8 cellular contexts compared by ENCODE assay signal in genomic region chr6:37818536-37819176, GRCh38. TPM values are rescaled to one million over a fixed set of nuclear protein-coding genes. Genes with fewer than 3 reads are reported as not detected.
DNase-seq lines count a peak whose midpoint lies in the region; ATAC-seq and TF ChIP-seq lines count a peak whose summit lies in the region.

No MANE protein-coding gene starts in this region.

- H3K4me1 ChIP-seq in PC-9 (replicated peaks; ENCODE audit: insufficient read depth) (peaks cover 24% of the 10 kb centered on the region), stomach (peaks cover 30 to 50% (median 45%) of the 10 kb centered on the region in 4 donors)

- BruUV-seq in PC-9 (replicated peaks; lab: Mats Ljungman, UMichigan) = TSS peak; percentile 87

- H3F3A ChIP-seq in PC-9 (ENCODE audit: insufficient read depth, low read depth) (0 out of 2 replicates have a peak, but pooled peaks cover 3% of the 10 kb centered on the region), neural cell (ENCODE audit: insufficient read depth, low read length, poor library complexity, severe bottlenecking) (no peaks in the 10 kb centered on the region)

- TF ChIP-seq POLR2A in stomach (IDR thresholded peaks at IDR 0.05) = peak in 2 of 4 donors; percentile 52 to 79

- TF ChIP-seq RAD21 in neural cell (conservative IDR thresholded peaks at IDR 0.05) = no peak

- intact Hi-C loops in PC-9 (cut with micrococcal nuclease; ENCODE audit: unreplicated experiment) (loop anchor here (1.0 to 2.0 kb wide), 2 partner anchors 27 to 316 kb away; no protein-coding TSS in a partner anchor), stomach (cut with DNase I; ENCODE audit: low total_unique reads) (no loop called here)
- intact Hi-C loops in activated T-helper 2 cell treated with anti-CD3 and anti-CD28 coated beads, Interferon-gamma antibody, Interleukin-2, Interleukin-4, amounts not matched to agents 10 μg/mL and 5 μg/mL and 100 μg/mL, durations not matched to agents 14 hours and 24 hours and 36 hours (cut with micrococcal nuclease) = loop anchor here (2.0 to 5.0 kb wide), 3 partner anchors 48 to 169 kb away; no protein-coding TSS in a partner anchor

- peaks cover 32 to 37% (median 34%) of the 10 kb centered on the region in 3 donors for H3K4me1 Mint-ChIP-seq in IgD-negative memory B cell
- peaks cover 42% of the 10 kb centered on the region for H3K4me1 Mint-ChIP-seq in activated T-helper 2 cell treated with anti-CD3 and anti-CD28 coated beads, Interferon-gamma antibody, Interleukin-2, Interleukin-4, amounts not matched to agents 10 μg/mL and 5 μg/mL and 100 μg/mL, durations not matched to agents 14 hours and 24 hours and 36 hours (ENCODE audit: low read depth)

- peak overlapping the region; percentile 98 for H3K9ac ChIP-seq in neural cell (ENCODE audit: low read length)

- H2AFZ ChIP-seq in PC-9 (peak overlapping the region; percentile 88), neural cell (ENCODE audit: low read depth, low read length) (peak overlapping the region; percentile 88)

- H3K4me2 ChIP-seq in PC-9 (peak overlapping the region; percentile 92), neural cell (ENCODE audit: low read length) (peak overlapping the region; percentile 92)

- CTCF ChIA-PET in PC-9 (lab: Charles Lee) = interaction anchor here (0.5 to 1.5 kb wide), 4 partner anchors 10 to 81 kb away, joined by 3 to 15 read pairs (median 6); no protein-coding TSS in a partner anchor

- peak overlapping the region; percentile 66 for H3K27ac ChIP-seq in PC-9
- H3K27ac ChIP-seq in neural cell (ENCODE audit: low read length) = peak overlapping the region; percentile 98
- peak overlapping the region; percentile 95 to 100 (median 99) for H3K27ac ChIP-seq in stomach

- H3K4me3 ChIP-seq in PC-9 = peak overlapping the region; percentile 94
- peak overlapping the region; percentile 85 for H3K4me3 ChIP-seq in neural cell (ENCODE audit: low read length)
- H3K4me3 ChIP-seq in stomach = peak overlapping the region; percentile 90 to 96 (median 94)

- no peaks in the 10 kb centered on the region for H3K27me3 ChIP-seq in PC-9 (ENCODE audit: insufficient read depth, low read depth)
- H3K27me3 ChIP-seq in neural cell (ENCODE audit: insufficient read depth, low read depth, low read length) = no peaks in the 10 kb centered on the region
- H3K27me3 ChIP-seq in stomach = no peaks in the 10 kb centered on the region

- no peak for TF ChIP-seq CTCF in PC-9 (conservative IDR thresholded peaks at IDR 0.05)
- TF ChIP-seq CTCF in neural cell (IDR thresholded peaks at IDR 0.05; ENCODE audit: poor library complexity, severe bottlenecking) = no peak
- peak in 1 of 7 experiments; percentile 13 for TF ChIP-seq CTCF in stomach (IDR thresholded peaks at IDR 0.05)

- H3K36me3 Mint-ChIP-seq in IgD-negative memory B cell = peaks cover 2% of the 10 kb centered on the region
- peaks cover 4% of the 10 kb centered on the region for H3K36me3 Mint-ChIP-seq in activated T-helper 2 cell treated with anti-CD3 and anti-CD28 coated beads, Interferon-gamma antibody, Interleukin-2, Interleukin-4, amounts not matched to agents 10 μg/mL and 5 μg/mL and 100 μg/mL, durations not matched to agents 14 hours and 24 hours and 36 hours (ENCODE audit: low read depth)

- WGBS in stomach, 5 donors = 0 to 1% (median 1%) methylated on average over 21 to 27 of the region's 27 CpGs

- H3K27me3 Mint-ChIP-seq in IgD-negative memory B cell = no peaks in the 10 kb centered on the region
- H3K27me3 Mint-ChIP-seq in activated T-helper 2 cell treated with anti-CD3 and anti-CD28 coated beads, Interferon-gamma antibody, Interleukin-2, Interleukin-4, amounts not matched to agents 10 μg/mL and 5 μg/mL and 100 μg/mL, durations not matched to agents 14 hours and 24 hours and 36 hours (ENCODE audit: low read depth) = peaks cover 4% of the 10 kb centered on the region

- H3K9me3 ChIP-seq in PC-9 (ENCODE audit: insufficient read depth, low read depth) (no peaks in the 10 kb centered on the region), neural cell (ENCODE audit: low read length) (no peaks in the 10 kb centered on the region), stomach (no peaks in the 10 kb centered on the region)

- H3K27ac Mint-ChIP-seq in IgD-negative memory B cell = peak overlapping the region; percentile 98 to 100 (median 99)
- peak overlapping the region; percentile 95 for H3K27ac Mint-ChIP-seq in activated T-helper 2 cell treated with anti-CD3 and anti-CD28 coated beads, Interferon-gamma antibody, Interleukin-2, Interleukin-4, amounts not matched to agents 10 μg/mL and 5 μg/mL and 100 μg/mL, durations not matched to agents 14 hours and 24 hours and 36 hours

- POLR2A ChIA-PET in PC-9 (lab: Charles Lee; ENCODE audit: unreplicated experiment) = interaction anchor here (0.6 to 1.0 kb wide), 12 partner anchors 9 to 885 kb away, joined by 3 to 25 read pairs (median 6); no protein-coding TSS in a partner anchor

- peak overlapping the region; percentile 95 to 99 (median 98) for H3K4me3 Mint-ChIP-seq in IgD-negative memory B cell
- H3K4me3 Mint-ChIP-seq in activated T-helper 2 cell treated with anti-CD3 and anti-CD28 coated beads, Interferon-gamma antibody, Interleukin-2, Interleukin-4, amounts not matched to agents 10 μg/mL and 5 μg/mL and 100 μg/mL, durations not matched to agents 14 hours and 24 hours and 36 hours (ENCODE audit: low read depth) = peak overlapping the region; percentile 98

- DNase-seq in DMS79 (lab: John Stamatoyannopoulos, UW) = peak; percentile 95
- peak; percentile 88 to 89 for DNase-seq in PC-9
- peak; percentile 89 for DNase-seq in activated T-helper 2 cell treated with anti-CD3 and anti-CD28 coated beads, Interferon-gamma antibody, Interleukin-2, Interleukin-4, amounts not matched to agents 10 μg/mL and 5 μg/mL and 100 μg/mL, durations not matched to agents 14 hours and 24 hours and 36 hours (ENCODE audit: low spot score)
- peak; percentile 92 for DNase-seq in fibroblast of the conjunctiva (ENCODE audit: low read depth)
- DNase-seq in stomach = peak; percentile 98

- H3K9me2 ChIP-seq in PC-9 (ENCODE audit: insufficient read depth) (no peaks in the 10 kb centered on the region), neural cell (ENCODE audit: insufficient read depth, low read length) (no peaks in the 10 kb centered on the region)

- no peaks in the 10 kb centered on the region for H3K9me3 Mint-ChIP-seq in IgD-negative memory B cell
- H3K9me3 Mint-ChIP-seq in activated T-helper 2 cell treated with anti-CD3 and anti-CD28 coated beads, Interferon-gamma antibody, Interleukin-2, Interleukin-4, amounts not matched to agents 10 μg/mL and 5 μg/mL and 100 μg/mL, durations not matched to agents 14 hours and 24 hours and 36 hours = no peaks in the 10 kb centered on the region

- no peaks in the 10 kb centered on the region for H3K36me3 ChIP-seq in PC-9 (ENCODE audit: low read depth)
- H3K36me3 ChIP-seq in neural cell (ENCODE audit: insufficient read depth, low read length) = no peaks in the 10 kb centered on the region
- no peaks in the 10 kb centered on the region for H3K36me3 ChIP-seq in stomach

- H3K79me2 ChIP-seq in PC-9 (ENCODE audit: low read depth) (peaks cover 44% of the 10 kb centered on the region), neural cell (replicated peaks; ENCODE audit: insufficient read depth, low read length) (peaks cover 36% of the 10 kb centered on the region)

- TF ChIP-seq EP300 in neural cell (conservative IDR thresholded peaks at IDR 0.05; ENCODE audit: poor library complexity, severe bottlenecking) (no peak), stomach (IDR thresholded peaks at IDR 0.05) (no peak)

- peak; percentile 67 for ATAC-seq in GM21529 (IDR thresholded peaks at IDR 0.05; ENCODE audit: unreplicated experiment)

- H4K20me1 ChIP-seq in PC-9 (ENCODE audit: insufficient read depth) (peaks cover 22% of the 10 kb centered on the region), neural cell (ENCODE audit: insufficient read depth) (peaks cover 11% of the 10 kb centered on the region)

TF ChIP-seq in neural cell, 6 proteins besides CTCF, POLR2A, EP300 and RAD21:
- TF ChIP-seq SMC3 (conservative IDR thresholded peaks at IDR 0.05; ENCODE audit: poor library complexity) = peak; percentile 32
- no peak for TF ChIP-seq EZH2 (IDR thresholded peaks at IDR 0.05; ENCODE audit: borderline replicate concordance, insufficient read depth, low read length, poor library complexity, severe bottlenecking)
- peak; percentile 50 for TF ChIP-seq POLR2AphosphoS5 (IDR thresholded peaks at IDR 0.05)

RNA-seq across cellular contexts. Expression of gene ZFAND3, which starts 0.9 kb away (rescaled TPM):
- polyA plus RNA-seq in IgD-negative memory B cell (6.4 TPM), neural cell (19.7 and 27.1 TPM in 2 replicates), stomach (10 to 100 TPM; 19.8 to 38.5 (median 32.9) TPM)
- total RNA-seq in PC-9 (2021) (37.9 and 46.8 TPM in 2 replicates), stomach (100 to 1,000 TPM in 1 of 5 donors, 10 to 100 TPM in 4; 35.1 to 164 (median 42.3) TPM)
- 30.8 and 34.3 TPM in 2 replicates for total RNA-seq in activated T-helper 2 cell treated with anti-CD3 and anti-CD28 coated beads, Interferon-gamma antibody, Interleukin-2, Interleukin-4, amounts not matched to agents 10 μg/mL and 5 μg/mL and 100 μg/mL, durations not matched to agents 14 hours and 24 hours and 36 hours
- 37.0 and 39.6 TPM in 2 replicates for polyA minus RNA-seq in neural cell

Comparison
In these comparisons a context has a peak if more than half of its experiments do, and no peak if none do; other contexts are left out.
1. Peak in every context shown above with its lines: DNase-seq, ATAC-seq, H3K4me3 ChIP-seq and H3K27ac ChIP-seq.